In genomic region chr15:80999623-81000036, GRCh38 we compare ENCODE assay signal across 1 cellular context.
TF ChIP-seq lines count a peak whose summit lies in the region.

No MANE protein-coding gene starts in this region.

TF ChIP-seq in GM12878, 131 proteins besides CTCF, POLR2A, EP300 and RAD21 (continued from another document):
- TF ChIP-seq ZBTB40 (IDR thresholded peaks at IDR 0.05; ENCODE audit: borderline replicate concordance) (no peak), IRF4 (IDR thresholded peaks at IDR 0.05; ENCODE audit: low read depth, low read length) (no peak), YY1 (IDR thresholded peaks at IDR 0.05; ENCODE audit: low read depth, low read length) (no peak), ASH2L (IDR thresholded peaks at IDR 0.05; ENCODE audit: borderline replicate concordance, low read depth) (no peak), HSF1 (IDR thresholded peaks at IDR 0.05; ENCODE audit: low read depth, low read length) (no peak), RCOR1 (conservative IDR thresholded peaks at IDR 0.05; ENCODE audit: low read depth, low read length) (no peak), GATAD2B (conservative IDR thresholded peaks at IDR 0.05; ENCODE audit: low read depth) (no peak), MTA3 (IDR thresholded peaks at IDR 0.05; ENCODE audit: borderline replicate concordance, low read length) (peak; percentile 27; the same call in 1 of the 2 replicates), TAF1 (IDR thresholded peaks at IDR 0.05; ENCODE audit: borderline replicate concordance, low read depth, low read length) (no peak), POLR2AphosphoS2 (IDR thresholded peaks at IDR 0.05; ENCODE audit: low read depth, low read length) (no peak), CREB1 (IDR thresholded peaks at IDR 0.05; ENCODE audit: low read depth) (peak; percentile 61; the same call in 1 of the 2 replicates), BRCA1 (IDR thresholded peaks at IDR 0.05; ENCODE audit: low read depth, low read length) (no peak), IKZF1 (conservative IDR thresholded peaks at IDR 0.05) (peak; percentile 79), ZBED1 (IDR thresholded peaks at IDR 0.05; ENCODE audit: borderline replicate concordance) (peak; percentile 50; the same call in 1 of the 2 replicates), ZNF274 (IDR thresholded peaks at IDR 0.05; ENCODE audit: insufficient read depth, insufficient read length) (no peak), KLF5 (IDR thresholded peaks at IDR 0.05; ENCODE audit: partially characterized antibody) (no peak), PML (IDR thresholded peaks at IDR 0.05; ENCODE audit: low read length) (no peak), IKZF2 (IDR thresholded peaks at IDR 0.05) (peak; percentile 53 to 70), TARDBP (IDR thresholded peaks at IDR 0.05; ENCODE audit: borderline replicate concordance) (no peak), SUPT20H (IDR thresholded peaks at IDR 0.05; ENCODE audit: borderline replicate concordance, control insufficient read depth, low read depth, low read length) (no peak), FOS (IDR thresholded peaks at IDR 0.05; ENCODE audit: borderline replicate concordance, extremely low read depth, insufficient read length) (no peak), TCF3 (IDR thresholded peaks at IDR 0.05; ENCODE audit: borderline replicate concordance, insufficient read depth, low read depth, low read length) (peak; percentile 88; the same call in 1 of the 2 replicates), RELA (IDR thresholded peaks at IDR 0.05; ENCODE audit: borderline replicate concordance, partially characterized antibody) (no peak), SMARCA5 (IDR thresholded peaks at IDR 0.05) (no peak), BCL11A (IDR thresholded peaks at IDR 0.05; ENCODE audit: low read depth, low read length) (peak; percentile 53; the same call in 1 of the 2 replicates), POLR2AphosphoS5 (IDR thresholded peaks at IDR 0.05; ENCODE audit: low read length) (peak; percentile 48; the same call in 1 of the 2 replicates), ZNF384 (IDR thresholded peaks at IDR 0.05; ENCODE audit: borderline replicate concordance, low read depth, low read length) (no peak), CEBPB (IDR thresholded peaks at IDR 0.05; ENCODE audit: borderline replicate concordance in 1 of 2, low read depth in 2 of 2, low read length in 2 of 2) (no peak), CBFB (IDR thresholded peaks at IDR 0.05; ENCODE audit: low read depth) (peak; percentile 53; the same call in 1 of the 2 replicates), HDAC2 (IDR thresholded peaks at IDR 0.05) (no peak), MXI1 (IDR thresholded peaks at IDR 0.05; ENCODE audit: low read depth, low read length) (peak; percentile 21; the same call in 1 of the 2 replicates), SMAD5 (IDR thresholded peaks at IDR 0.05; ENCODE audit: low read depth) (no peak), ATF7 (IDR thresholded peaks at IDR 0.05; ENCODE audit: low read depth) (0 out of 2 replicates have a peak, but pooled peaks have one; percentile 31), GABPA (IDR thresholded peaks at IDR 0.05; ENCODE audit: low read depth) (peak; percentile 29; the same call in 1 of the 2 replicates), LARP7 (IDR thresholded peaks at IDR 0.05) (no peak), MYC (IDR thresholded peaks at IDR 0.05; ENCODE audit: insufficient read depth, insufficient read length, insufficient replicate concordance, low read length, severe bottlenecking) (no peak), RB1 (IDR thresholded peaks at IDR 0.05; ENCODE audit: borderline replicate concordance) (no peak), IRF3 (IDR thresholded peaks at IDR 0.05) (no peak), CREM (IDR thresholded peaks at IDR 0.05; ENCODE audit: low read depth) (0 out of 2 replicates have a peak, but pooled peaks have one; percentile 27), POU2F2 (IDR thresholded peaks at IDR 0.05; ENCODE audit: borderline replicate concordance, low read depth, low read length) (peak; percentile 63; the same call in 1 of the 3 replicates), SIX5 (IDR thresholded peaks at IDR 0.05; ENCODE audit: low read depth, low read length, severe bottlenecking) (no peak), SPI1 (IDR thresholded peaks at IDR 0.05; ENCODE audit: borderline replicate concordance, insufficient read depth, low read depth, low read length) (peak; percentile 19; the same call in 1 of the 2 replicates), ETV6 (conservative IDR thresholded peaks at IDR 0.05 in 1 of 2, IDR thresholded peaks at IDR 0.05 in 1 of 2; ENCODE audit: borderline replicate concordance in 1 of 2, low read depth in 1 of 2) (peak in 1 of 2 experiments; percentile 96; a peak in 2 of 4 replicates)
